1 cellular context compared by ENCODE assay signal in the genomic region with DNA sequence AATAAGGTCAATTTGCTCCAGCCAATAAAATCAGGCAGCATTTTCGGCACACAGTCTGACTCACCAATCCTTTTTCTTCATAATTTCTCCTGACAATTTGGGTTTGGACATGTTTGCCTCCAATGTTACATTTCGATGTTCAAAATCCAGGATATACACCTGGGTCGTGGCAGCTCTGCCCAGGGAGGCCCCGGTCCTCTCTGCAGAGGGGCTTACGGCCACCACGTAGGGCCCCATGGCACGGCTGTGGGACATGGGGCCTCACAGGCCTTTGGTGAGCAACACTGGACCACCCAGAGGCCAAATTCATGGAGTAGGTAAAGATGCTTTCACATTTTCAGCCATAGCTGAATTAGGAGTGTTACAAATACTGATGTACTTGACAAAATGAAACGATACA.
TF ChIP-seq lines count a peak whose summit lies in the region.

No MANE protein-coding gene starts in this region.

TF ChIP-seq in WTC11, 78 proteins besides CTCF, POLR2A, EP300 and RAD21 (continued from another document):
- TF ChIP-seq, protein P1, sequence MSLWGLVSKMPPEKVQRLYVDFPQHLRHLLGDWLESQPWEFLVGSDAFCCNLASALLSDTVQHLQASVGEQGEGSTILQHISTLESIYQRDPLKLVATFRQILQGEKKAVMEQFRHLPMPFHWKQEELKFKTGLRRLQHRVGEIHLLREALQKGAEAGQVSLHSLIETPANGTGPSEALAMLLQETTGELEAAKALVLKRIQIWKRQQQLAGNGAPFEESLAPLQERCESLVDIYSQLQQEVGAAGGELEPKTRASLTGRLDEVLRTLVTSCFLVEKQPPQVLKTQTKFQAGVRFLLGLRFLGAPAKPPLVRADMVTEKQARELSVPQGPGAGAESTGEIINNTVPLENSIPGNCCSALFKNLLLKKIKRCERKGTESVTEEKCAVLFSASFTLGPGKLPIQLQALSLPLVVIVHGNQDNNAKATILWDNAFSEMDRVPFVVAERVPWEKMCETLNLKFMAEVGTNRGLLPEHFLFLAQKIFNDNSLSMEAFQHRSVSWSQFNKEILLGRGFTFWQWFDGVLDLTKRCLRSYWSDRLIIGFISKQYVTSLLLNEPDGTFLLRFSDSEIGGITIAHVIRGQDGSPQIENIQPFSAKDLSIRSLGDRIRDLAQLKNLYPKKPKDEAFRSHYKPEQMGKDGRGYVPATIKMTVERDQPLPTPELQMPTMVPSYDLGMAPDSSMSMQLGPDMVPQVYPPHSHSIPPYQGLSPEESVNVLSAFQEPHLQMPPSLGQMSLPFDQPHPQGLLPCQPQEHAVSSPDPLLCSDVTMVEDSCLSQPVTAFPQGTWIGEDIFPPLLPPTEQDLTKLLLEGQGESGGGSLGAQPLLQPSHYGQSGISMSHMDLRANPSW (CRISPR knock-in tag; conservative IDR thresholded peaks at IDR 0.05; ENCODE audit: low read depth), result no peak
- TF ChIP-seq CREB1 (CRISPR knock-in tag; IDR thresholded peaks at IDR 0.05), result no peak
- TF ChIP-seq ATF2 (CRISPR knock-in tag; IDR thresholded peaks at IDR 0.05; ENCODE audit: borderline replicate concordance, low read depth), result no peak
